Comparison of ENCODE assay signal across 18 cellular contexts in genomic region chr3:183769453-183769852, GRCh38. TPM values are rescaled to one million over a fixed set of nuclear protein-coding genes. Genes with fewer than 3 reads are reported as not detected.
DNase-seq lines count a peak whose midpoint lies in the region; TF ChIP-seq lines count a peak whose summit lies in the region.
"Had no signal": no experiment of that assay in that cellular context is flagged by ENCODE, and none has a peak within 500 bp of the region (broad histone marks: within the 10 kb centered on the region; RNA-seq: fewer than 3 reads in every experiment).

No MANE protein-coding gene starts in this region.

- H3K79me2 ChIP-seq in trophoblast cell (ENCODE audit: control insufficient read depth, insufficient read depth, low read length, poor library complexity) = no peaks in the 10 kb centered on the region

- H3K4me1 ChIP-seq in endodermal cell (ENCODE audit: control insufficient read depth, insufficient read depth, low read length) (peaks cover 5% of the 10 kb centered on the region), prostate gland (replicated peaks) (no peaks in the 10 kb centered on the region), trophoblast cell (ENCODE audit: control insufficient read depth in 1 of 2, insufficient read depth in 2 of 2, low read length in 2 of 2) (peaks cover 0 to 2% of the 10 kb centered on the region in 2 experiments)
- H3K4me1 ChIP-seq: BE2C had no signal

- H3K4me2 ChIP-seq in trophoblast cell (ENCODE audit: low read length) = no peak overlapping the region

- H3K79me1 ChIP-seq in trophoblast cell (ENCODE audit: low read length) = no peaks in the 10 kb centered on the region

- no peak overlapping the region for H3K27ac ChIP-seq in endodermal cell (ENCODE audit: low read depth, low read length)
- H3K27ac ChIP-seq in prostate gland = peak overlapping the region; percentile 78 to 81
- no peak overlapping the region for H3K27ac ChIP-seq in trophoblast cell (ENCODE audit: low read depth, low read length)

- no peak overlapping the region for H2BK120ac ChIP-seq in trophoblast cell (ENCODE audit: insufficient read depth, low read length, poor library complexity)

- no peak overlapping the region for H4K91ac ChIP-seq in trophoblast cell (ENCODE audit: low read depth, low read length)

- no peak overlapping the region for H2AFZ ChIP-seq in trophoblast cell (ENCODE audit: insufficient read depth, low read length, poor library complexity)

- peaks cover 64% of the 10 kb centered on the region for H3K36me3 ChIP-seq in endodermal cell (ENCODE audit: control insufficient read depth, insufficient read depth, low read length)
- H3K36me3 ChIP-seq in prostate gland = no peaks in the 10 kb centered on the region
- H3K36me3 ChIP-seq in trophoblast cell (ENCODE audit: control insufficient read depth in 1 of 2, insufficient read depth in 2 of 2, low read length in 2 of 2) = peaks cover 13 to 26% of the 10 kb centered on the region in 2 experiments

- H3K9ac ChIP-seq in endodermal cell (ENCODE audit: extremely low read depth, low read length, poor library complexity, severe bottlenecking) (no peak overlapping the region), trophoblast cell (ENCODE audit: low read length) (no peak overlapping the region)

- H3K36me3 Mint-ChIP-seq in CD14-positive monocyte = peaks cover 24 to 66% of the 10 kb centered on the region in 2 donors
- H3K36me3 Mint-ChIP-seq in endodermal cell (ENCODE audit: low read depth) = peaks cover 58% of the 10 kb centered on the region

- H3K4me1 Mint-ChIP-seq in CD14-positive monocyte (peaks cover 16% of the 10 kb centered on the region), endodermal cell (peaks cover 19% of the 10 kb centered on the region)

- intact Hi-C loops in CD14-positive monocyte (cut with micrococcal nuclease) = loop anchor here in 1 of 2 donors (5.0 kb wide), 1 partner anchor 297 kb away; no protein-coding TSS in a partner anchor
- intact Hi-C loops in prostate gland (cut with DNase I) = loop anchor here (5.0 to 10.0 kb wide), 2 partner anchors 132 to 515 kb away; partner anchors contain the start of genes B3GNT5 and KLHL24

- no peak for TF ChIP-seq POLR2A in prostate gland (IDR thresholded peaks at IDR 0.05)

- no peak overlapping the region for H3K14ac ChIP-seq in trophoblast cell (ENCODE audit: low read length)

- H3K4ac ChIP-seq in trophoblast cell (ENCODE audit: low read depth, low read length) = no peak overlapping the region

- H2AK5ac ChIP-seq in trophoblast cell (ENCODE audit: low read length) = no peak overlapping the region

- no peaks in the 10 kb centered on the region for H3K27me3 ChIP-seq in endodermal cell (ENCODE audit: control insufficient read depth, insufficient read depth, low read length, poor library complexity, severe bottlenecking)
- no peaks in the 10 kb centered on the region for H3K27me3 ChIP-seq in prostate gland (replicated peaks; ENCODE audit: insufficient read depth)
- H3K27me3 ChIP-seq in trophoblast cell (ENCODE audit: insufficient read depth, low read length) = no peaks in the 10 kb centered on the region
- H3K27me3 ChIP-seq: BE2C had no signal

- H3K23ac ChIP-seq in trophoblast cell (ENCODE audit: low read length) = no peak overlapping the region

- WGBS in endodermal cell (ENCODE audit: insufficient coverage in 1 of 2, insufficient read length in 1 of 2), 2 experiments = 96 to 98% methylated on average over 7 to 8 of the region's 9 CpGs
- 72% methylated on average over 9 of the region's 9 CpGs for WGBS in prostate gland
- no CpG with 5 or more reads among the region's 9 CpGs for WGBS in trophoblast cell (ENCODE audit: extremely low coverage, insufficient coverage, insufficient read length)

- H3K27ac Mint-ChIP-seq in CD14-positive monocyte (peak overlapping the region in 4 of 7 donors; percentile 22 to 45 (median 34)), endodermal cell (peak overlapping the region; percentile 12)
- H3K27ac Mint-ChIP-seq: CD4-positive, alpha-beta memory T cell; HFFc6 had no signal

- DNase-seq in CD14-positive monocyte (ENCODE audit: low spot score) (no peak), LNCaP clone FGC (ENCODE audit: low read depth) (peak; percentile 60), endodermal cell (no peak), prostate gland (ENCODE audit: low spot score) (peak; percentile 10), NCI-H524 treated with DMSO at 0.1 percent for 48 hours (lab: John Stamatoyannopoulos, UW) (no peak), trophoblast cell (no peak), NCI-H1048 (lab: John Stamatoyannopoulos, UW) (no peak)
- DNase-seq: ACHN; BE2C; C1 segment of cervical spinal cord; Calu3; CD4-positive, alpha-beta memory T cell; DMS79 treated with DMSO at 0.1 percent for 48 hours; GF-D8; GOT3; H7; HFFc6; IMR-90 had no signal

- H2BK5ac ChIP-seq in trophoblast cell (ENCODE audit: low read depth, low read length, poor library complexity) = no peak overlapping the region

- H2BK12ac ChIP-seq in trophoblast cell (ENCODE audit: low read length) = no peak overlapping the region

- no peak overlapping the region for H4K8ac ChIP-seq in trophoblast cell (ENCODE audit: low read depth, low read length)

- H4K12ac ChIP-seq in trophoblast cell (ENCODE audit: low read depth, low read length) = no peak overlapping the region

- H3K9me3 Mint-ChIP-seq in CD14-positive monocyte (peaks cover 0 to 2% (median 0%) of the 10 kb centered on the region in 7 donors), endodermal cell (peaks cover 5% of the 10 kb centered on the region)
- H3K9me3 Mint-ChIP-seq: HFFc6 had no signal

- H3K27me3 Mint-ChIP-seq in CD14-positive monocyte (ENCODE audit: low read depth in 3 of 3) (no peaks in the 10 kb centered on the region), endodermal cell (ENCODE audit: insufficient read depth) (no peaks in the 10 kb centered on the region)
- H3K27me3 Mint-ChIP-seq: CD4-positive, alpha-beta memory T cell had no signal

- H3K4me3 ChIP-seq in LNCaP clone FGC (ENCODE audit: low read depth, low read length) = peak overlapping the region; percentile 8; the same call in 1 of the 2 replicates
- no peak overlapping the region for H3K4me3 ChIP-seq in endodermal cell (ENCODE audit: low read length)
- no peak overlapping the region for H3K4me3 ChIP-seq in prostate gland
- no peak overlapping the region for H3K4me3 ChIP-seq in trophoblast cell (ENCODE audit: low read depth, low read length)

- TF ChIP-seq CTCF in CD14-positive monocyte (IDR thresholded peaks at IDR 0.05) (no peak), LNCaP clone FGC (IDR thresholded peaks at IDR 0.05; ENCODE audit: control insufficient read depth, extremely low read depth, insufficient read depth) (no peak), endodermal cell (conservative IDR thresholded peaks at IDR 0.05) (no peak), prostate gland (IDR thresholded peaks at IDR 0.05) (no peak)

- no peak overlapping the region for H3K18ac ChIP-seq in trophoblast cell (ENCODE audit: low read length)

- H3K4me3 Mint-ChIP-seq in CD14-positive monocyte (no peak overlapping the region), endodermal cell (no peak overlapping the region)
- H3K4me3 Mint-ChIP-seq: CD4-positive, alpha-beta memory T cell; HFFc6 had no signal

- H3K9me3 ChIP-seq in endodermal cell (ENCODE audit: control insufficient read depth, low read length) = peaks cover 19% of the 10 kb centered on the region
- H3K9me3 ChIP-seq in prostate gland = no peaks in the 10 kb centered on the region
- H3K9me3 ChIP-seq in trophoblast cell (ENCODE audit: insufficient read depth, low read depth, low read length) = no peaks in the 10 kb centered on the region
- H3K9me3 ChIP-seq: BE2C had no signal

RNA-seq across cellular contexts. Expression of gene MAP6D1, which starts 55.9 kb away (rescaled TPM):
- polyA plus RNA-seq in CD14-positive monocyte = under 1 TPM in 1 of 2 donors, not detected in 1; 0.18 TPM
- total RNA-seq in endodermal cell (1 to 10 TPM; 4.0 to 4.8 TPM), prostate gland (10 to 100 TPM; 17.3 to 22.3 TPM)
- 4.4 TPM for polyA plus RNA-seq in endodermal cell (2013, experiment 1 of 2)
- 4.1 TPM for polyA plus RNA-seq in endodermal cell (2013, experiment 2 of 2)
- 3.0 and 3.5 TPM in 2 replicates for polyA plus RNA-seq in trophoblast cell (2013)

Comparison
In these comparisons a context has a peak if more than half of its experiments do, and no peak if none do; other contexts are left out.
1. DNase-seq: peak in LNCaP clone FGC (single experiment) and prostate gland (single experiment); none in CD14-positive monocyte (single experiment), endodermal cell (single experiment), NCI-H524 treated with DMSO at 0.1 percent for 48 hours (single experiment), trophoblast cell (0 of 2) and NCI-H1048 (single experiment).
2. H3K27ac ChIP-seq: peak in prostate gland (2 of 2); none in endodermal cell (single experiment) and trophoblast cell (single experiment).